Comparison of ENCODE assay signal across 16 cellular contexts in the genomic region with DNA sequence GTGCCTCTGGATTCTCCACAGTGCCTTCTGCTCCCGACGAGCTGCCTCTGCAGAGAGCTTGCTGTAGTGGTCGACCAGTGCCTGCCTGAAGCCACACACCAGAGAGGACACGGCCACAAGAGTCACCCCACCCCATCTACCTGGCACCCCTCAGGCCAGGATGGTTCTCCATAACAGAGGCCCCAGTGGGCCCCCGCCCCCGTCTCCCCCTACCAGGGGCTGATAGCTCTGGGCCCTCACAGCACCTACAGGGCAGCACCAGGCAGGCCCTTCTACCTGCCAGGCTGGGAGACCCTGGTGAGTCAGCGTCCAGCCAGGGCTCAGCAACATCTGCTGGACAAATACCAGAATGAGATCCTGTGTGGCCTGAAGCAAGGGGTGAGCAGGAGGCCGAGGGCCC. TPM values are rescaled to one million over a fixed set of nuclear protein-coding genes. Genes with fewer than 3 reads are reported as not detected.
A peak's percentile ranks its signal among the peaks of the same experiment; 100 is the strongest.
DNase-seq lines count a peak whose midpoint lies in the region; ATAC-seq and TF ChIP-seq lines count a peak whose summit lies in the region.
"Had no signal": no experiment of that assay in that cellular context is flagged by ENCODE, and none has a peak within 500 bp of the region (broad histone marks: within the 10 kb centered on the region; RNA-seq: fewer than 3 reads in every experiment).

No MANE protein-coding gene starts in this region.

- H3K4me3 ChIP-seq in left ventricle myocardium inferior (no peak overlapping the region), RWPE2 (ENCODE audit: severe bottlenecking) (no peak overlapping the region), lower lobe of right lung (no peak overlapping the region)
- H3K4me3 ChIP-seq in effector memory CD4-positive, alpha-beta T cell (ENCODE audit: insufficient read depth, low read depth, low read length, poor library complexity, severe bottlenecking): no peak overlapping the region
- H3K4me3 ChIP-seq: A549, GM12878 had no signal

- DNase-seq in Right ventricle myocardium inferior (ENCODE audit: missing footprints): peak; percentile 59
- no peak for DNase-seq in left ventricle myocardium inferior
- DNase-seq in RWPE2 (ENCODE audit: low spot score): peak; percentile 51
- peak; percentile 40 for DNase-seq in lower lobe of right lung
- DNase-seq in nephron progenitor cell: no peak
- DNase-seq in SHP77 (lab: John Stamatoyannopoulos, UW): no peak
- DNase-seq in effector memory CD4-positive, alpha-beta T cell: no peak
- DNase-seq: AML-193, Calu3, DMS79 treated with DMSO at 0.1 percent for 48 hours, EL, H9 had no signal

- H3K27me3 Mint-ChIP-seq in nephron progenitor cell (ENCODE audit: low read depth, poor library complexity): peaks cover 7% of the 10 kb centered on the region

- no peaks in the 10 kb centered on the region for H3K27me3 ChIP-seq in left ventricle myocardium inferior (ENCODE audit: low read depth)
- H3K27me3 ChIP-seq in RWPE2 (ENCODE audit: insufficient read depth, poor library complexity, severe bottlenecking): no peaks in the 10 kb centered on the region
- no peaks in the 10 kb centered on the region for H3K27me3 ChIP-seq in lower lobe of right lung (ENCODE audit: low read depth)
- no peaks in the 10 kb centered on the region for H3K27me3 ChIP-seq in effector memory CD4-positive, alpha-beta T cell (replicated peaks; ENCODE audit: control insufficient read depth, insufficient read depth, low read length, poor library complexity, severe bottlenecking)

- TF ChIP-seq CTCF in left ventricle myocardium inferior (IDR thresholded peaks at IDR 0.05; ENCODE audit: borderline replicate concordance) (no peak), RWPE2 (IDR thresholded peaks at IDR 0.05; ENCODE audit: poor library complexity, severe bottlenecking) (no peak), lower lobe of right lung (IDR thresholded peaks at IDR 0.05) (no peak), nephron progenitor cell (IDR thresholded peaks at IDR 0.05) (no peak)

- H3K27ac ChIP-seq in left ventricle myocardium inferior (replicated peaks): no peak overlapping the region
- no peak overlapping the region for H3K27ac ChIP-seq in RWPE2 (ENCODE audit: poor library complexity, severe bottlenecking)
- no peak overlapping the region for H3K27ac ChIP-seq in lower lobe of right lung
- H3K27ac ChIP-seq in effector memory CD4-positive, alpha-beta T cell (ENCODE audit: insufficient read depth, low read length, poor library complexity, severe bottlenecking): no peak overlapping the region
- H3K27ac ChIP-seq: 22Rv1, A549 had no signal

- H3K4me1 ChIP-seq in left ventricle myocardium inferior: peaks cover 22% of the 10 kb centered on the region
- no peaks in the 10 kb centered on the region for H3K4me1 ChIP-seq in RWPE2 (ENCODE audit: insufficient read depth, poor library complexity, severe bottlenecking)
- peaks cover 6% of the 10 kb centered on the region for H3K4me1 ChIP-seq in lower lobe of right lung
- H3K4me1 ChIP-seq in effector memory CD4-positive, alpha-beta T cell (ENCODE audit: control insufficient read depth, insufficient read depth, low read length, poor library complexity, severe bottlenecking): no peaks in the 10 kb centered on the region
- H3K4me1 ChIP-seq: A549 had no signal

- peaks cover 5% of the 10 kb centered on the region for H3K4me1 Mint-ChIP-seq in nephron progenitor cell

- H3K36me3 ChIP-seq in left ventricle myocardium inferior: peaks cover 88% of the 10 kb centered on the region
- H3K36me3 ChIP-seq in RWPE2 (ENCODE audit: low read depth): peaks cover 44% of the 10 kb centered on the region
- H3K36me3 ChIP-seq in lower lobe of right lung: peaks cover 92% of the 10 kb centered on the region
- H3K36me3 ChIP-seq in effector memory CD4-positive, alpha-beta T cell (ENCODE audit: control insufficient read depth, insufficient read depth, low read length): peaks cover 78% of the 10 kb centered on the region

- no peak for ATAC-seq in Right ventricle myocardium inferior
- ATAC-seq in RWPE2 (ENCODE audit: low read depth): no peak
- ATAC-seq in lower lobe of right lung: no peak
- ATAC-seq: A549; CD8-positive, alpha-beta T cell; GM12878 had no signal

- H3K27ac Mint-ChIP-seq in nephron progenitor cell: no peak overlapping the region
- H3K27ac Mint-ChIP-seq: CD8-positive, alpha-beta T cell had no signal

- peaks cover 28% of the 10 kb centered on the region for H3K36me3 Mint-ChIP-seq in nephron progenitor cell (ENCODE audit: low read depth)

- H3K9me3 ChIP-seq in left ventricle myocardium inferior (replicated peaks): no peaks in the 10 kb centered on the region
- H3K9me3 ChIP-seq in RWPE2 (ENCODE audit: severe bottlenecking): no peaks in the 10 kb centered on the region
- H3K9me3 ChIP-seq in lower lobe of right lung: no peaks in the 10 kb centered on the region
- H3K9me3 ChIP-seq in effector memory CD4-positive, alpha-beta T cell (ENCODE audit: control insufficient read depth, low read length): no peaks in the 10 kb centered on the region
- H3K9me3 ChIP-seq: A549 had no signal

- no peak overlapping the region for H3K4me3 Mint-ChIP-seq in nephron progenitor cell
- H3K4me3 Mint-ChIP-seq: CD8-positive, alpha-beta T cell; H9 had no signal

- intact Hi-C loops in Right ventricle myocardium inferior (cut with DNase I): no loop called here
- intact Hi-C loops in left ventricle myocardium inferior (cut with micrococcal nuclease): no loop called here
- intact Hi-C loops in lower lobe of right lung (cut with DNase I): no loop called here

- H3K9me3 Mint-ChIP-seq in nephron progenitor cell: no peaks in the 10 kb centered on the region
- H3K9me3 Mint-ChIP-seq: CD8-positive, alpha-beta T cell; H9 had no signal

RNA-seq across cellular contexts. Expression of gene SELENOO, which starts 21.7 kb away (rescaled TPM):
- total RNA-seq in Right ventricle myocardium inferior: 15.5 TPM
- total RNA-seq in left ventricle myocardium inferior: 15.0 TPM
- 18.7 TPM for total RNA-seq in lower lobe of right lung

RNA-seq across cellular contexts. Expression of gene TUBGCP6, which starts 22.3 kb away (rescaled TPM):
- total RNA-seq in Right ventricle myocardium inferior: 17.5 TPM
- 18.3 TPM for total RNA-seq in left ventricle myocardium inferior
- 48.5 TPM for total RNA-seq in lower lobe of right lung

RNA-seq across cellular contexts. Expression of gene HDAC10, which starts 28.6 kb away (rescaled TPM):
- total RNA-seq in Right ventricle myocardium inferior (14.5 TPM), left ventricle myocardium inferior (13.6 TPM), lower lobe of right lung (47.9 TPM)

RNA-seq across cellular contexts. Expression of gene TRABD, which starts 36.8 kb away (rescaled TPM):
- 22.3 TPM for total RNA-seq in Right ventricle myocardium inferior
- 21.0 TPM for total RNA-seq in left ventricle myocardium inferior
- total RNA-seq in lower lobe of right lung: 43.7 TPM

RNA-seq across cellular contexts. Expression of gene MAPK12, which starts 39.0 kb away (rescaled TPM):
- total RNA-seq in Right ventricle myocardium inferior (18.2 TPM), left ventricle myocardium inferior (17.2 TPM), lower lobe of right lung (11.9 TPM)

Comparison
In these comparisons a context has a peak if more than half of its experiments do, and no peak if none do; other contexts are left out.
1. DNase-seq: peak in Right ventricle myocardium inferior (single experiment), RWPE2 (single experiment) and lower lobe of right lung (single experiment); none in left ventricle myocardium inferior (single experiment), nephron progenitor cell (single experiment), SHP77 (0 of 2) and effector memory CD4-positive, alpha-beta T cell (0 of 3).